ENCODE assay signal across 25 cellular contexts in the genomic region with DNA sequence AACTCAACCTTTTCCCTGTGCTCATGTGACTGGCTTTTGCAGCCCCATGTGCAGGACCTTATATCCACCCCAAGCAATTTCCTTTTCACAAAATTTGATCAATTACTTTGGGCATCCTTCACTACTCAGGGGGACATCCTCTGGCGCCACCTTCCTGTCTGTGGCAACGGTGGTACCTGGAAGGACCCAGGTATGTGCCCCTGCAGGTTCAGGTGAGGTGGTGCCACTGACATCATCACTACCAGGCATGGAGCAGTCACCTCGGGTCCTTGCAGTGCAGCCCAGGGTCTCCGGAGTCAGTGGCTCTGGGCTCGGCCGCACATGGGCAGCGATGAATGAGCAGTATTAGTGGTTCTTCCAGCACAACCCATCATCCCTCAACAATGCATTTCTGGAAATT. TPM values are rescaled to one million over a fixed set of nuclear protein-coding genes. Genes with fewer than 3 reads are reported as not detected.
DNase-seq lines count a peak whose midpoint lies in the region; ATAC-seq, FAIRE-seq and TF ChIP-seq lines count a peak whose summit lies in the region.
"Had no signal": no experiment of that assay in that cellular context is flagged by ENCODE, and none has a peak within 500 bp of the region (broad histone marks: within the 10 kb centered on the region; RNA-seq: fewer than 3 reads in every experiment).

No MANE protein-coding gene starts in this region.

- H4K20me1 ChIP-seq in HepG2 (ENCODE audit: insufficient read depth, low read length) = no peaks in the 10 kb centered on the region

- BruUV-seq in HepG2 (replicated peaks; lab: Mats Ljungman, UMichigan) = no TSS peak

- no peak overlapping the region for H3K27ac Mint-ChIP-seq in natural killer cell treated with Interleukin-12 subunit alpha and Interleukin-12 subunit beta and Interleukin-15 and Interleukin-18, amount 100 ng/mL, for 72 hours
- H3K27ac Mint-ChIP-seq: activated B cell treated with CpG ODN at 0.5 μM for 24 hours; activated T-cell treated with anti-CD3 and anti-CD28 coated beads, Interleukin-2, amount 50 U/mL, for 24 hours; CD8-positive, alpha-beta T cell; stimulated activated naive CD8-positive, alpha-beta T cell treated with anti-CD3 and anti-CD28 coated beads, Interleukin-15, Interleukin-2, amounts not matched to agents 100 ng/mL and 50 ng/mL, for 24 hours; T-helper 2 cell treated with Interferon-gamma antibody and Interleukin-4, amounts not matched to agents 5 μg/mL and 100 μg/mL, for 36 hours had no signal

- H3K9ac ChIP-seq in liver (ENCODE audit: low read depth in 1 of 2, low read length in 2 of 2) (no peak overlapping the region), HepG2 (ENCODE audit: insufficient read depth, low read depth, low read length) (no peak overlapping the region)

- TF ChIP-seq CTCF in liver (IDR thresholded peaks at IDR 0.05; ENCODE audit: low read depth, low read length, missing input control) (peak; percentile 21), HepG2 (CRISPR knock-in tag; IDR thresholded peaks at IDR 0.05) (no peak)

- H3K4me3 Mint-ChIP-seq in natural killer cell treated with Interleukin-12 subunit alpha and Interleukin-12 subunit beta and Interleukin-15 and Interleukin-18, amount 100 ng/mL, for 72 hours = no peak overlapping the region
- H3K4me3 Mint-ChIP-seq: activated B cell treated with CpG ODN at 0.5 μM for 24 hours; activated T-cell treated with anti-CD3 and anti-CD28 coated beads, Interleukin-2, amount 50 U/mL, for 24 hours; CD8-positive, alpha-beta T cell; stimulated activated naive CD8-positive, alpha-beta T cell treated with anti-CD3 and anti-CD28 coated beads, Interleukin-15, Interleukin-2, amounts not matched to agents 100 ng/mL and 50 ng/mL, for 24 hours; T-helper 2 cell treated with Interferon-gamma antibody and Interleukin-4, amounts not matched to agents 5 μg/mL and 100 μg/mL, for 36 hours had no signal

- H3K9me3 Mint-ChIP-seq in natural killer cell treated with Interleukin-12 subunit alpha and Interleukin-12 subunit beta and Interleukin-15 and Interleukin-18, amount 100 ng/mL, for 72 hours = no peaks in the 10 kb centered on the region
- H3K9me3 Mint-ChIP-seq: activated B cell treated with CpG ODN at 0.5 μM for 24 hours; activated T-cell treated with anti-CD3 and anti-CD28 coated beads, Interleukin-2, amount 50 U/mL, for 24 hours; CD8-positive, alpha-beta T cell; stimulated activated naive CD8-positive, alpha-beta T cell treated with anti-CD3 and anti-CD28 coated beads, Interleukin-15, Interleukin-2, amounts not matched to agents 100 ng/mL and 50 ng/mL, for 24 hours; T-helper 2 cell treated with Interferon-gamma antibody and Interleukin-4, amounts not matched to agents 5 μg/mL and 100 μg/mL, for 36 hours had no signal

- 74% methylated on average over 7 of the region's 7 CpGs for WGBS in liver
- 22% methylated on average over 2 of the region's 7 CpGs for WGBS in HepG2 (ENCODE audit: low lambda C conversion rate)

- H3K27me3 ChIP-seq in liver (ENCODE audit: control insufficient read depth in 4 of 4, insufficient read depth in 4 of 4, low read length in 3 of 4) = no peaks in the 10 kb centered on the region
- H3K27me3 ChIP-seq in HepG2 (ENCODE audit: control insufficient read depth in 1 of 2, insufficient read depth in 2 of 2, low read length in 2 of 2) = peaks cover 0 to 25% of the 10 kb centered on the region in 2 experiments; a peak in 3 of 5 replicates
- H3K27me3 ChIP-seq: MG63, thyroid gland had no signal

- no peak for DNase-seq in HepG2 (ENCODE audit: low spot score)
- DNase-seq in NCI-H345 treated with DMSO at 0.1 percent for 48 hours (lab: John Stamatoyannopoulos, UW; ENCODE audit: unreplicated experiment) = peak; percentile 4
- DNase-seq in iPS-NIHi7 (ENCODE audit: extremely low spot score) = peak; percentile 77
- DNase-seq in natural killer cell treated with Interleukin-12 subunit alpha and Interleukin-12 subunit beta and Interleukin-15 and Interleukin-18, amount 100 ng/mL, for 72 hours (ENCODE audit: low spot score) = no peak
- DNase-seq in globus pallidus (ENCODE audit: low spot score) = no peak
- DNase-seq: activated B cell treated with CpG ODN at 0.5 μM for 24 hours; activated naive CD4-positive, alpha-beta T cell treated with anti-CD3 and anti-CD28 coated beads, Interleukin-2, amount 50 U/mL, for 16 hours; activated T-cell treated with anti-CD3 and anti-CD28 coated beads, Interleukin-2, amount 50 U/mL, for 24 hours; CD8-positive, alpha-beta T cell; GOT3; kidney glomerular epithelial cell; MG63; NCI-H146; NCI-H2227 treated with DMSO at 0.1 percent for 48 hours; occipital lobe; retina; RPMI8226; stimulated activated CD4-positive, alpha-beta T cell treated with anti-CD3 and anti-CD28 coated beads, Interleukin-12 subunit alpha, Interleukin-12 subunit beta, amount 100 ng/mL, for 4 hours; stimulated activated CD4-positive, alpha-beta T cell treated with anti-CD3 and anti-CD28 coated beads, Interleukin-4, amount 100 ng/mL, for 4 hours; thyroid gland had no signal

- H3K4me1 ChIP-seq in liver (ENCODE audit: control insufficient read depth in 4 of 4, insufficient read depth in 4 of 4, low read length in 3 of 4) = no peaks in the 10 kb centered on the region
- no peaks in the 10 kb centered on the region for H3K4me1 ChIP-seq in HepG2 (ENCODE audit: insufficient read depth, low read length)

- H3K79me2 ChIP-seq in HepG2 (ENCODE audit: insufficient read depth, low read length) = no peaks in the 10 kb centered on the region

- POLR2A ChIA-PET in HepG2 (lab: Yijun Ruan, JAX) = no interaction called here

- in situ Hi-C loops in HepG2 (cut with HindIII; ENCODE audit: extremely low pct_ligation_motif_present, low pct_unique_long_range_greater_than_20kb) = no loop called here

- no peak overlapping the region for H2AFZ ChIP-seq in HepG2 (ENCODE audit: low read length)

- H3K9me3 ChIP-seq in liver (ENCODE audit: control insufficient read depth in 4 of 4, low read length in 3 of 4) = no peaks in the 10 kb centered on the region
- no peaks in the 10 kb centered on the region for H3K9me3 ChIP-seq in HepG2 (ENCODE audit: low read length)
- H3K9me3 ChIP-seq: MG63, thyroid gland had no signal

- FAIRE-seq in HepG2 (lab: Jason Lieb, UNC) = no peak

- ATAC-seq in HepG2 (no peak), GM18520 (IDR thresholded peaks at IDR 0.05; ENCODE audit: unreplicated experiment) (no peak)
- no peak for ATAC-seq in natural killer cell treated with Interleukin-12 subunit alpha and Interleukin-12 subunit beta and Interleukin-15 and Interleukin-18, amount 100 ng/mL, for 72 hours
- ATAC-seq: CD8-positive, alpha-beta T cell had no signal

- no peak for TF ChIP-seq POLR2A in HepG2 (IDR thresholded peaks at IDR 0.05; ENCODE audit: insufficient read depth in 1 of 2, low read depth in 2 of 2, low read length in 2 of 2)

- H3K4me3 ChIP-seq in liver (ENCODE audit: low read depth in 1 of 3, low read length in 3 of 3) (no peak overlapping the region), HepG2 (replicated peaks in 1 of 3; ENCODE audit: insufficient read depth in 1 of 3, low read depth in 2 of 3, low read length in 3 of 3) (no peak overlapping the region)
- H3K4me3 ChIP-seq: coronary artery, MG63, thyroid gland had no signal

- H3K4me1 Mint-ChIP-seq in natural killer cell treated with Interleukin-12 subunit alpha and Interleukin-12 subunit beta and Interleukin-15 and Interleukin-18, amount 100 ng/mL, for 72 hours (ENCODE audit: low read depth in 2 of 2) = no peaks in the 10 kb centered on the region
- H3K4me1 Mint-ChIP-seq: activated B cell treated with CpG ODN at 0.5 μM for 24 hours had no signal

- CTCF ChIA-PET in HepG2 (lab: Yijun Ruan, JAX; ENCODE audit: low intra/inter-chr PET ratio, low total read pairs) = no interaction called here

- TF ChIP-seq EP300 in HepG2 (IDR thresholded peaks at IDR 0.05; ENCODE audit: low read depth in 2 of 2, low read length in 2 of 2) (no peak), HepG2 (CRISPR knock-in tag; IDR thresholded peaks at IDR 0.05; ENCODE audit: borderline replicate concordance) (no peak)

- TF ChIP-seq RAD21 in liver (IDR thresholded peaks at IDR 0.05) (peak; percentile 41 to 52), HepG2 (CRISPR knock-in tag; IDR thresholded peaks at IDR 0.05) (no peak)

- H3K36me3 ChIP-seq in liver (ENCODE audit: control insufficient read depth in 4 of 4, insufficient read depth in 3 of 4, low read depth in 1 of 4, low read length in 3 of 4) (no peaks in the 10 kb centered on the region), HepG2 (replicated peaks in 1 of 2; ENCODE audit: control insufficient read depth in 1 of 2, insufficient read depth in 2 of 2, low read length in 2 of 2) (no peaks in the 10 kb centered on the region)
- H3K36me3 ChIP-seq: MG63, thyroid gland had no signal

- H3K36me3 Mint-ChIP-seq in natural killer cell treated with Interleukin-12 subunit alpha and Interleukin-12 subunit beta and Interleukin-15 and Interleukin-18, amount 100 ng/mL, for 72 hours = no peaks in the 10 kb centered on the region
- H3K36me3 Mint-ChIP-seq: CD8-positive, alpha-beta T cell had no signal

- H3K27me3 Mint-ChIP-seq in natural killer cell treated with Interleukin-12 subunit alpha and Interleukin-12 subunit beta and Interleukin-15 and Interleukin-18, amount 100 ng/mL, for 72 hours = no peaks in the 10 kb centered on the region
- H3K27me3 Mint-ChIP-seq: activated B cell treated with CpG ODN at 0.5 μM for 24 hours; stimulated activated naive CD8-positive, alpha-beta T cell treated with anti-CD3 and anti-CD28 coated beads, Interleukin-15, Interleukin-2, amounts not matched to agents 100 ng/mL and 50 ng/mL, for 24 hours had no signal

- no peak overlapping the region for H3K4me2 ChIP-seq in HepG2 (ENCODE audit: low read depth, low read length)

- intact Hi-C loops in HepG2 (cut with micrococcal nuclease; ENCODE audit: unreplicated experiment) = no loop called here

- H3K27ac ChIP-seq in liver (ENCODE audit: low read depth in 1 of 2, low read length in 2 of 2) (no peak overlapping the region), HepG2 (ENCODE audit: extremely low read length, insufficient read depth, low read length) (no peak overlapping the region)
- H3K27ac ChIP-seq: coronary artery, thyroid gland had no signal

RNA-seq across cellular contexts. Expression of a gene that starts 37.7 kb away (rescaled TPM):
- total RNA-seq in liver (under 1 TPM in 1 of 2 donors, not detected in 1; 0.25 TPM), HepG2 (2016; rRNA removed; fragmentation: Illumina TruSeq; extraction: Trizol) (not detected in 2 replicates)
- polyA plus RNA-seq in liver (1 to 10 TPM in 1 of 2 donors, under 1 TPM in 1; 0.13 to 6.6 TPM), HepG2 (2011; rRNA removed) (not detected in 2 replicates)
- total RNA-seq in HepG2 (2016; cell fraction: cytosol; rRNA removed; fragmentation: Illumina TruSeq; extraction: Trizol; ENCODE audit: low read depth) = not detected in 2 replicates
- not detected in 2 replicates for total RNA-seq in HepG2 (2016; cell fraction: insoluble cytoplasmic fraction; rRNA removed; fragmentation: Illumina TruSeq; extraction: Trizol)
- total RNA-seq in HepG2 (2016; cell fraction: membrane; rRNA removed; fragmentation: Illumina TruSeq; extraction: Trizol) = not detected in 2 replicates
- total RNA-seq in HepG2 (2016; cell fraction: nucleus; rRNA removed; fragmentation: Illumina TruSeq; extraction: Trizol) = not detected in 2 replicates
- polyA plus RNA-seq in HepG2 (2011; cell fraction: cytosol; rRNA removed) = not detected in 2 replicates
- not detected in 2 replicates for polyA plus RNA-seq in HepG2 (2011; cell fraction: nucleus; rRNA removed)
- polyA plus RNA-seq in HepG2 (2012) = not detected in 2 replicates
- not detected in 2 replicates for polyA plus RNA-seq in HepG2 (2016; cell fraction: cytosol; fragmentation: Illumina TruSeq; extraction: Trizol; ENCODE audit: low read depth)
- polyA plus RNA-seq in HepG2 (2016; cell fraction: insoluble cytoplasmic fraction; fragmentation: Illumina TruSeq; extraction: Trizol; ENCODE audit: low read depth) = not detected in 2 replicates
- not detected in 2 replicates for polyA plus RNA-seq in HepG2 (2016; cell fraction: membrane; fragmentation: Illumina TruSeq; extraction: Trizol; ENCODE audit: low read depth)
- not detected in 2 replicates for polyA plus RNA-seq in HepG2 (2016; cell fraction: nucleus; fragmentation: Illumina TruSeq; extraction: Trizol; ENCODE audit: insufficient read depth, low read depth)
- not detected in 2 replicates for polyA minus RNA-seq in HepG2 (2011; rRNA and poly(A)+ RNA removed; ENCODE audit: low replicate concordance)
- polyA minus RNA-seq in HepG2 (2011; cell fraction: cytosol; rRNA and poly(A)+ RNA removed) = not detected in 2 replicates
- not detected in 2 replicates for polyA minus RNA-seq in HepG2 (2011; cell fraction: nucleus; rRNA and poly(A)+ RNA removed)
- 10 to 100 TPM in 1 of 2 donors, 1 to 10 TPM in 1; 5.4 to 10.2 TPM for total RNA-seq in natural killer cell treated with Interleukin-12 subunit alpha and Interleukin-12 subunit beta and Interleukin-15 and Interleukin-18, amount 100 ng/mL, for 72 hours
- total RNA-seq: activated B cell treated with CpG ODN at 0.5 μM for 24 hours had no signal

Comparison
In these comparisons a context has a peak if more than half of its experiments do, and no peak if none do; other contexts are left out.
1. DNase-seq: peak in NCI-H345 treated with DMSO at 0.1 percent for 48 hours (single experiment) and iPS-NIHi7 (single experiment); none in HepG2 (single experiment), natural killer cell treated with Interleukin-12 subunit alpha and Interleukin-12 subunit beta and Interleukin-15 and Interleukin-18, amount 100 ng/mL, for 72 hours (single experiment) and globus pallidus (single experiment).